ENCODE assay signal across 2 cellular contexts in the genomic region with DNA sequence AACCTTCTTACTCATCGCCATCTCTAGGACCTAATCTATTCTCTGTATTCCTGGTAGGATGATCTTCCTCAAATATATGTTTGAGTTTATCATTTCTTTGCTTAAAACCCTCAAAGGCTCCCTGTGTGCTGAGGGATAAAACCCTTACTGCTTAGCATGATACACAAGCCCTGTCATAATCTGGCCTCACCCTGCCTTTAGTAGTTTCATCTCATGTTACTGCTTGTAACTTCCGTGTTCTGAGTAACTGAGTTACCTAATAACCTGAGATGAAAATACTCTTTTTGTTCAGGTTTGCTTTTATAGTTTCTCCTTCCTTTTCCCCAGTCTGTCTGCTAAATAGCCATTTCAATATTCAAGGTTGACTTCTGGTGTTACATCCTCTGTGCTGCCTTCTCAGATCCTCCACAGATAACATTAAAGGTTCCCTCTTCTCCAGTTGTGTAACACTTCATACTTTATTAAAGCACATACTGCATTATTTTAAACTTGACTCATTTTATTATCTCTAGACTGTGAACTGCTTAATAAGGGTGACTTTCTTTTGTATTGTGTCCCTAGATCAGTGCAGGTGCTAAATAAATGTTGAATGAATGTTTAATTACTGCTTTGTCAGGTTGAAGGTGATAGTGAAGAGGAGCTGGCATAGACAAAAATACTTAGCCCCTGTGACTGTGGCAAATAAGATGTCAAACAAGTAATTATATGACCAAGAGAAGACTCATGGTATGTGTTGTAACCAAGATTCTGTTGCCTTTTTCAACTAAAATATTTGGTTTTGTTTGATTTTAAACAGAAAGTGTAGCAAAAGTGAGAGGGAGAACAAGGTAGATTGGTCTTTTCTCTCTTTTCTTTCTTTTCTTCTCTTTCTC.
A peak's percentile ranks its signal among the peaks of the same experiment; 100 is the strongest.
TF ChIP-seq lines count a peak whose summit lies in the region.

No MANE protein-coding gene starts in this region.

TF ChIP-seq in GM23338, 12 proteins besides CTCF, POLR2A, EP300 and RAD21:
- no peak for TF ChIP-seq NANOG (IDR thresholded peaks at IDR 0.05; ENCODE audit: borderline replicate concordance)
TF ChIP-seq in GM23338: peak in this region for 0.

TF ChIP-seq in HepG2, 621 proteins besides CTCF, POLR2A, EP300 and RAD21:
- TF ChIP-seq, protein P1, sequence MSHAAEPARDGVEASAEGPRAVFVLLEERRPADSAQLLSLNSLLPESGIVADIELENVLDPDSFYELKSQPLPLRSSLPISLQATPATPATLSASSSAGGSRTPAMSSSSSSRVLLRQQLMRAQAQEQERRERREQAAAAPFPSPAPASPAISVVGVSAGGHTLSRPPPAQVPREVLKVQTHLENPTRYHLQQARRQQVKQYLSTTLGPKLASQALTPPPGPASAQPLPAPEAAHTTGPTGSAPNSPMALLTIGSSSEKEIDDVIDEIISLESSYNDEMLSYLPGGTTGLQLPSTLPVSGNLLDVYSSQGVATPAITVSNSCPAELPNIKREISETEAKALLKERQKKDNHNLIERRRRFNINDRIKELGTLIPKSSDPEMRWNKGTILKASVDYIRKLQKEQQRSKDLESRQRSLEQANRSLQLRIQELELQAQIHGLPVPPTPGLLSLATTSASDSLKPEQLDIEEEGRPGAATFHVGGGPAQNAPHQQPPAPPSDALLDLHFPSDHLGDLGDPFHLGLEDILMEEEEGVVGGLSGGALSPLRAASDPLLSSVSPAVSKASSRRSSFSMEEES (CRISPR knock-in tag; IDR thresholded peaks at IDR 0.05) = no peak
- TF ChIP-seq, protein P2, sequence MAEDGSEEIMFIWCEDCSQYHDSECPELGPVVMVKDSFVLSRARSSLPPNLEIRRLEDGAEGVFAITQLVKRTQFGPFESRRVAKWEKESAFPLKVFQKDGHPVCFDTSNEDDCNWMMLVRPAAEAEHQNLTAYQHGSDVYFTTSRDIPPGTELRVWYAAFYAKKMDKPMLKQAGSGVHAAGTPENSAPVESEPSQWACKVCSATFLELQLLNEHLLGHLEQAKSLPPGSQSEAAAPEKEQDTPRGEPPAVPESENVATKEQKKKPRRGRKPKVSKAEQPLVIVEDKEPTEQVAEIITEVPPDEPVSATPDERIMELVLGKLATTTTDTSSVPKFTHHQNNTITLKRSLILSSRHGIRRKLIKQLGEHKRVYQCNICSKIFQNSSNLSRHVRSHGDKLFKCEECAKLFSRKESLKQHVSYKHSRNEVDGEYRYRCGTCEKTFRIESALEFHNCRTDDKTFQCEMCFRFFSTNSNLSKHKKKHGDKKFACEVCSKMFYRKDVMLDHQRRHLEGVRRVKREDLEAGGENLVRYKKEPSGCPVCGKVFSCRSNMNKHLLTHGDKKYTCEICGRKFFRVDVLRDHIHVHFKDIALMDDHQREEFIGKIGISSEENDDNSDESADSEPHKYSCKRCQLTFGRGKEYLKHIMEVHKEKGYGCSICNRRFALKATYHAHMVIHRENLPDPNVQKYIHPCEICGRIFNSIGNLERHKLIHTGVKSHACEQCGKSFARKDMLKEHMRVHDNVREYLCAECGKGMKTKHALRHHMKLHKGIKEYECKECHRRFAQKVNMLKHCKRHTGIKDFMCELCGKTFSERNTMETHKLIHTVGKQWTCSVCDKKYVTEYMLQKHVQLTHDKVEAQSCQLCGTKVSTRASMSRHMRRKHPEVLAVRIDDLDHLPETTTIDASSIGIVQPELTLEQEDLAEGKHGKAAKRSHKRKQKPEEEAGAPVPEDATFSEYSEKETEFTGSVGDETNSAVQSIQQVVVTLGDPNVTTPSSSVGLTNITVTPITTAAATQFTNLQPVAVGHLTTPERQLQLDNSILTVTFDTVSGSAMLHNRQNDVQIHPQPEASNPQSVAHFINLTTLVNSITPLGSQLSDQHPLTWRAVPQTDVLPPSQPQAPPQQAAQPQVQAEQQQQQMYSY (CRISPR knock-in tag; IDR thresholded peaks at IDR 0.05) = no peak
- TF ChIP-seq ZNF724P (CRISPR knock-in tag; IDR thresholded peaks at IDR 0.05; ENCODE audit: borderline replicate concordance) (no peak), GATAD2A (CRISPR knock-in tag; IDR thresholded peaks at IDR 0.05) (peak; percentile 8; the same call in 1 of the 2 replicates), HMG20A (CRISPR knock-in tag; IDR thresholded peaks at IDR 0.05; ENCODE audit: borderline replicate concordance) (no peak), GPN1 (CRISPR knock-in tag; IDR thresholded peaks at IDR 0.05; ENCODE audit: borderline replicate concordance) (no peak), JUN (CRISPR knock-in tag; IDR thresholded peaks at IDR 0.05) (no peak), ELF4 (CRISPR knock-in tag; IDR thresholded peaks at IDR 0.05; ENCODE audit: borderline replicate concordance) (no peak)
- TF ChIP-seq, protein P3, sequence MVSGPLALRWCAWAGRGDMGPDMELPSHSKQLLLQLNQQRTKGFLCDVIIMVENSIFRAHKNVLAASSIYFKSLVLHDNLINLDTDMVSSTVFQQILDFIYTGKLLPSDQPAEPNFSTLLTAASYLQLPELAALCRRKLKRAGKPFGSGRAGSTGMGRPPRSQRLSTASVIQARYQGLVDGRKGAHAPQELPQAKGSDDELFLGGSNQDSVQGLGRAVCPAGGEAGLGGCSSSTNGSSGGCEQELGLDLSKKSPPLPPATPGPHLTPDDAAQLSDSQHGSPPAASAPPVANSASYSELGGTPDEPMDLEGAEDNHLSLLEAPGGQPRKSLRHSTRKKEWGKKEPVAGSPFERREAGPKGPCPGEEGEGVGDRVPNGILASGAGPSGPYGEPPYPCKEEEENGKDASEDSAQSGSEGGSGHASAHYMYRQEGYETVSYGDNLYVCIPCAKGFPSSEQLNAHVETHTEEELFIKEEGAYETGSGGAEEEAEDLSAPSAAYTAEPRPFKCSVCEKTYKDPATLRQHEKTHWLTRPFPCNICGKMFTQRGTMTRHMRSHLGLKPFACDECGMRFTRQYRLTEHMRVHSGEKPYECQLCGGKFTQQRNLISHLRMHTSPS (CRISPR knock-in tag; IDR thresholded peaks at IDR 0.05; ENCODE audit: low read depth) = no peak
